ENCODE assay signal across 16 cellular contexts in the genomic region with DNA sequence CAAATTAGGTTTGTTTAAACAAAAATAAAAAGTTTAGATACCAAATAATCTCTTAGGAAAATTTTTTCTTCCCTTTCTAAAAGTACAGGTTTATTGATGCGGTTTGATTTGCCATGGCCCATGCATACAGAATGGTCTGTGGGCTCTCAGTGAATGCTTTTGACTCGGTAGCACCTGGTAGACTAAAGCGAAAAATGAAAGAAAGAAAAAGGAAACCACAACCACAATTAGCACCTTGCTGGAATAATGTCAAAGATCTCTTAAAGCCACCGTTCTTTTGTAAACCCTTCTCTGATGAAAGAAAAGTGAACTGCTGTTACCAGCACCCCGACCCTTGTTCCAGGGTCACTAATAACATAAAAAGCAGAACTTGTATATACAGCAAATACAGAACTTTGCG.
DNase-seq lines count a peak whose midpoint lies in the region; ATAC-seq and TF ChIP-seq lines count a peak whose summit lies in the region.
"Had no signal": no experiment of that assay in that cellular context is flagged by ENCODE, and none has a peak within 500 bp of the region (broad histone marks: within the 10 kb centered on the region; RNA-seq: fewer than 3 reads in every experiment).

No MANE protein-coding gene starts in this region.

- peaks cover 11% of the 10 kb centered on the region for H3K4me1 Mint-ChIP-seq in chondrocyte (ENCODE audit: low read depth)
- H3K4me1 Mint-ChIP-seq: IgD-negative memory B cell had no signal

- no peaks in the 10 kb centered on the region for H3K27me3 Mint-ChIP-seq in chondrocyte (ENCODE audit: low read depth)
- H3K27me3 Mint-ChIP-seq: IgD-negative memory B cell had no signal

- no peaks in the 10 kb centered on the region for H3K27me3 ChIP-seq in H7 (ENCODE audit: control insufficient read depth, insufficient read depth, low read length)
- H3K27me3 ChIP-seq: BE2C, brain microvascular endothelial cell had no signal

- TF ChIP-seq CTCF in GM12864 (IDR thresholded peaks at IDR 0.05; ENCODE audit: low read depth, low read length, missing control alignments) = no peak
- TF ChIP-seq CTCF in chondrocyte (IDR thresholded peaks at IDR 0.05) = no peak

- H3K36me3 ChIP-seq in H7 (replicated peaks; ENCODE audit: control insufficient read depth, insufficient read depth, low read length) = no peaks in the 10 kb centered on the region
- H3K36me3 ChIP-seq: BE2C, brain microvascular endothelial cell, thoracic aorta had no signal

- ATAC-seq in GM19328 (IDR thresholded peaks at IDR 0.05; ENCODE audit: unreplicated experiment) (peak; percentile 88), HG02763 (IDR thresholded peaks at IDR 0.05; ENCODE audit: unreplicated experiment) (peak; percentile 98), HG03469 (IDR thresholded peaks at IDR 0.05; ENCODE audit: unreplicated experiment) (peak; percentile 93)
- ATAC-seq: left colon had no signal

- H3K27ac Mint-ChIP-seq in chondrocyte (ENCODE audit: unreplicated experiment) = no peak overlapping the region
- H3K27ac Mint-ChIP-seq: IgD-negative memory B cell had no signal

- H3K4me3 ChIP-seq in GM12864 (ENCODE audit: low read depth, low read length) (no peak overlapping the region), H7 (ENCODE audit: insufficient read depth, low read depth, low read length) (no peak overlapping the region)
- H3K4me3 ChIP-seq: thoracic aorta had no signal

- DNase-seq in GM12864 (ENCODE audit: low read depth) (peak; percentile 29), middle frontal gyrus (ENCODE audit: extremely low spot score, low spot score) (no peak), NCI-H128 (lab: John Stamatoyannopoulos, UW; ENCODE audit: unreplicated experiment) (no peak), H7 (no peak), chondrocyte (ENCODE audit: low spot score) (no peak)
- DNase-seq: activated T-cell treated with anti-CD3 and anti-CD28 coated beads, Interleukin-2, amount 50 U/mL, for 1 hour; BE2C; brain microvascular endothelial cell; left colon; NCI-H526 treated with DMSO at 0.1 percent for 48 hours; stimulated activated CD4-positive, alpha-beta T cell treated with anti-CD3 and anti-CD28 coated beads, Interleukin-4, amount 100 ng/mL, for 1 hour had no signal

- no peak overlapping the region for H3K4me3 Mint-ChIP-seq in chondrocyte (ENCODE audit: unreplicated experiment)

- peaks cover 7% of the 10 kb centered on the region for H3K36me3 Mint-ChIP-seq in chondrocyte (ENCODE audit: low read depth)
- H3K36me3 Mint-ChIP-seq: IgD-negative memory B cell had no signal

- H3K9me3 Mint-ChIP-seq in chondrocyte (ENCODE audit: low read depth) = no peaks in the 10 kb centered on the region
